ENCODE assay signal across 29 cellular contexts in genomic region chr5:171934586-171934985, GRCh38.
DNase-seq lines count a peak whose midpoint lies in the region; ATAC-seq and TF ChIP-seq lines count a peak whose summit lies in the region.
"Had no signal": no experiment of that assay in that cellular context is flagged by ENCODE, and none has a peak within 500 bp of the region (broad histone marks: within the 10 kb centered on the region; RNA-seq: fewer than 3 reads in every experiment).

No MANE protein-coding gene starts in this region.

- H3K4me1 ChIP-seq in HEK293 (ENCODE audit: control insufficient read depth, insufficient read depth, low read length) (no peaks in the 10 kb centered on the region), ascending aorta (no peaks in the 10 kb centered on the region)
- H3K4me1 ChIP-seq: BE2C; BLaER1; BLaER1 treated with 17β-estradiol and CSF1 and Interleukin-3, amounts not matched to agents 10 nM and 100 nM; Caco-2 had no signal

- DNase-seq in ascending aorta (ENCODE audit: low spot score in 2 of 2): no peak
- DNase-seq: 8988T; ACHN; AML-193; BE2C; C1 segment of cervical spinal cord; Caco-2; Calu3; CD4-positive, alpha-beta memory T cell; CD4-positive, alpha-beta T cell; CD4-positive, CD25-positive, alpha-beta regulatory T cell; CD8-positive, alpha-beta memory T cell; CD8-positive, alpha-beta T cell; COR-L47; DMS 273 treated with DMSO at 0.1 percent for 48 hours; DMS153; DMS53; DMS79; DMS79 treated with DMSO at 0.1 percent for 48 hours; DND-41; EL had no signal

- H3K4me3 ChIP-seq in HEK293 (ENCODE audit: low read depth, low read length) (no peak overlapping the region), ascending aorta (no peak overlapping the region)
- H3K4me3 ChIP-seq: A549; BLaER1; BLaER1 treated with 17β-estradiol and CSF1 and Interleukin-3, amounts not matched to agents 10 nM and 100 nM had no signal

- ATAC-seq in GM21576 (IDR thresholded peaks at IDR 0.05; ENCODE audit: unreplicated experiment): no peak
- ATAC-seq: A549; CD8-positive, alpha-beta T cell had no signal

- H3K27ac ChIP-seq in HEK293 (ENCODE audit: extremely low read depth, low read depth, low read length) (no peak overlapping the region), VCaP (0 out of 2 replicates have a peak overlapping the region, but pooled peaks have one; percentile 66), ascending aorta (no peak overlapping the region)
- H3K27ac ChIP-seq: 22Rv1; A549; BLaER1; BLaER1 treated with 17β-estradiol and CSF1 and Interleukin-3, amounts not matched to agents 10 nM and 100 nM; C4-2B had no signal

- intact Hi-C loops in ascending aorta (cut with DNase I): no loop called here

- CTCF ChIA-PET in HEK293 (lab: Yijun Ruan, JAX): interaction anchor here (0.6 kb wide), 1 partner anchor 109 kb away, joined by 5 read pairs; no protein-coding TSS in a partner anchor

- H3K27me3 ChIP-seq in ascending aorta: no peaks in the 10 kb centered on the region
- H3K27me3 ChIP-seq: BE2C; BLaER1; BLaER1 treated with 17β-estradiol and CSF1 and Interleukin-3, amounts not matched to agents 10 nM and 100 nM had no signal

- no peaks in the 10 kb centered on the region; a peak in 1 of 3 replicates for H3K36me3 ChIP-seq in HEK293 (ENCODE audit: control insufficient read depth in 2 of 2, insufficient read depth in 1 of 2, low read length in 2 of 2)
- peaks cover 0 to 7% of the 10 kb centered on the region in 2 donors for H3K36me3 ChIP-seq in ascending aorta
- H3K36me3 ChIP-seq: BE2C had no signal

- H3K9me3 ChIP-seq in HEK293 (ENCODE audit: control insufficient read depth, insufficient read depth, low read depth, low read length) (no peaks in the 10 kb centered on the region; the same call in 1 of the 2 replicates), ascending aorta (peaks cover 0 to 18% of the 10 kb centered on the region in 2 donors)
- H3K9me3 ChIP-seq: BE2C had no signal

- POLR2A ChIA-PET in HEK293 (lab: Yijun Ruan, JAX): no interaction called here

- TF ChIP-seq CTCF in HEK293 (tag by site-specific recombination; IDR thresholded peaks at IDR 0.05): no peak
- no peak for TF ChIP-seq CTCF in VCaP (conservative IDR thresholded peaks at IDR 0.05)
- no peak for TF ChIP-seq CTCF in ascending aorta (IDR thresholded peaks at IDR 0.05)

TF ChIP-seq in HEK293, 187 proteins besides CTCF, POLR2A, EP300 and RAD21:
- TF ChIP-seq ZNF510 (tag by site-specific recombination; IDR thresholded peaks at IDR 0.05; ENCODE audit: insufficient replicate concordance) (no peak), ZNF133 (tag by site-specific recombination; IDR thresholded peaks at IDR 0.05) (peak; percentile 95)
